ENCODE assay signal across 13 cellular contexts in the genomic region with DNA sequence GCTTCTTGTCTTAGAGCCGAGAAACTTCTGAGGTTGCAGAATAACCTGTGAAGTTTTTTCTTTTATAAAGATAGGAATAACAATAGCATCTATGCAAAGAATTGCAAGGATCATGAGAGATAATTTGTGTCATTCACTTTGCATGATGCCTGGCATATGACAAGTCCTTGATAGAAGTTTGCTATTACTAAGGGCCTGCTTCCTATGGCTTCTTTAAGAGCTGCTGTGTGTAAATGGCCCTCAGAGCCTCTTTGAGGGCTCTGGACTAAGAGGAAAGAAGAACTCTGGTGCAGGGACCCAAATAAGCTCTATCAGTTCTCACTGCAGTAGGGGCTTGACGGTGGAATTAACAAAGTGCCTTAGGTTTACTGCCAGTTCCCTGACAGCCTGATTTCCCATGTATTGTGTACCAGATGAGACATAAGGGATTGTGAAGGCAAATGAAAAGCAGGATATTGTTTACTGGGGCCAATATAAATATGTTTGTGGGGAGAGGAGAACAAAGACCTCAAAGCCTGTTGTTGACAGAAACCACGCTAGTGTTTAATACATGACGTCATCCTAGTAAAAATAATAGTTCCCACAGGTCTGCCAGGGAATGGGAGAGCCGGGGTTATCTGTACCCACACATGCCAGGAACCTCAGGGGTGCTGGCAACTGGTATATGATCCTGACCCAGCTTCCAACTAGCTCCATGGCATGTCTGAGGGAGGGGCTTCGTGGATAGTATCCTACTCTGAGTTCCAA.
DNase-seq lines count a peak whose midpoint lies in the region; ATAC-seq and TF ChIP-seq lines count a peak whose summit lies in the region.
"Had no signal": no experiment of that assay in that cellular context is flagged by ENCODE, and none has a peak within 500 bp of the region (broad histone marks: within the 10 kb centered on the region; RNA-seq: fewer than 3 reads in every experiment).

No MANE protein-coding gene starts in this region.

- no peak for TF ChIP-seq CTCF in ascending aorta (IDR thresholded peaks at IDR 0.05)
- TF ChIP-seq CTCF in fibroblast of the aortic adventitia (IDR thresholded peaks at IDR 0.05; ENCODE audit: insufficient read depth, low read length): no peak
- no peak for TF ChIP-seq CTCF in nephron progenitor cell (IDR thresholded peaks at IDR 0.05)

- DNase-seq in NCI-H1092 treated with DMSO at 0.1 percent for 48 hours (lab: John Stamatoyannopoulos, UW): peak; percentile 3
- no peak for DNase-seq in NCI-H1092 (lab: John Stamatoyannopoulos, UW)
- DNase-seq in ascending aorta (ENCODE audit: low spot score in 2 of 2): no peak
- peak; percentile 75 for DNase-seq in fibroblast of the aortic adventitia (ENCODE audit: low read depth)
- DNase-seq in substantia nigra (lab: John Stamatoyannopoulos, UW): peak in 1 of 49 donors; percentile 69
- DNase-seq in nephron progenitor cell: no peak
- DNase-seq in activated naive CD4-positive, alpha-beta T cell treated with anti-CD3 and anti-CD28 coated beads for 36 hours: no peak
- DNase-seq: 8988T, NCI-H524, tibial artery had no signal

- peaks cover 17% of the 10 kb centered on the region for H3K4me1 Mint-ChIP-seq in nephron progenitor cell
- H3K4me1 Mint-ChIP-seq in activated naive CD4-positive, alpha-beta T cell treated with anti-CD3 and anti-CD28 coated beads for 36 hours (ENCODE audit: low read depth): peaks cover 4% of the 10 kb centered on the region

- H3K36me3 Mint-ChIP-seq in nephron progenitor cell (ENCODE audit: low read depth): no peaks in the 10 kb centered on the region
- H3K36me3 Mint-ChIP-seq in activated naive CD4-positive, alpha-beta T cell treated with anti-CD3 and anti-CD28 coated beads for 36 hours (ENCODE audit: low read depth): no peaks in the 10 kb centered on the region
- H3K36me3 Mint-ChIP-seq: activated naive CD8-positive, alpha-beta T cell had no signal

- H3K27ac ChIP-seq in ascending aorta: peak overlapping the region; percentile 21 to 58
- H3K27ac ChIP-seq in substantia nigra (ENCODE audit: low read depth, low read length, poor library complexity, severe bottlenecking): peak overlapping the region; percentile 26

- peaks cover 0 to 18% of the 10 kb centered on the region in 2 donors for H3K4me1 ChIP-seq in ascending aorta

- no peaks in the 10 kb centered on the region for H3K9me3 Mint-ChIP-seq in nephron progenitor cell
- H3K9me3 Mint-ChIP-seq in activated naive CD4-positive, alpha-beta T cell treated with anti-CD3 and anti-CD28 coated beads for 36 hours: no peaks in the 10 kb centered on the region

- H3K4me3 ChIP-seq in ascending aorta: no peak overlapping the region
- H3K4me3 ChIP-seq in fibroblast of the aortic adventitia (ENCODE audit: low read depth, low read length): no peak overlapping the region
- H3K4me3 ChIP-seq: tibial artery had no signal

- no peak for ATAC-seq in GM18519 (IDR thresholded peaks at IDR 0.05; ENCODE audit: low FRiP score, unreplicated experiment)
- ATAC-seq: esophagus mucosa had no signal

- no peaks in the 10 kb centered on the region for H3K9me3 ChIP-seq in ascending aorta
- H3K9me3 ChIP-seq: tibial artery had no signal

- no peaks in the 10 kb centered on the region for H3K27me3 ChIP-seq in ascending aorta
- H3K27me3 ChIP-seq: tibial artery had no signal

- H3K27me3 Mint-ChIP-seq in nephron progenitor cell (ENCODE audit: low read depth, poor library complexity): peaks cover 5% of the 10 kb centered on the region
- H3K27me3 Mint-ChIP-seq in activated naive CD4-positive, alpha-beta T cell treated with anti-CD3 and anti-CD28 coated beads for 36 hours (ENCODE audit: low read depth): no peaks in the 10 kb centered on the region

- intact Hi-C loops in ascending aorta (cut with DNase I): no loop called here
- intact Hi-C loops in activated naive CD4-positive, alpha-beta T cell treated with anti-CD3 and anti-CD28 coated beads for 36 hours (cut with micrococcal nuclease): no loop called here

- H3K36me3 ChIP-seq in ascending aorta: no peaks in the 10 kb centered on the region
- H3K36me3 ChIP-seq: tibial artery had no signal

- no peak overlapping the region for H3K27ac Mint-ChIP-seq in nephron progenitor cell
- H3K27ac Mint-ChIP-seq in activated naive CD4-positive, alpha-beta T cell treated with anti-CD3 and anti-CD28 coated beads for 36 hours: no peak overlapping the region
- H3K27ac Mint-ChIP-seq: activated naive CD8-positive, alpha-beta T cell had no signal

- H3K4me3 Mint-ChIP-seq in nephron progenitor cell: no peak overlapping the region
- no peak overlapping the region for H3K4me3 Mint-ChIP-seq in activated naive CD4-positive, alpha-beta T cell treated with anti-CD3 and anti-CD28 coated beads for 36 hours
- H3K4me3 Mint-ChIP-seq: activated naive CD8-positive, alpha-beta T cell had no signal

- CTCF ChIA-PET in activated naive CD4-positive, alpha-beta T cell treated with anti-CD3 and anti-CD28 coated beads for 36 hours (lab: Charles Lee): interaction anchor here (0.6 to 1.1 kb wide), 2 partner anchors 65 kb away, joined by 3 to 4 read pairs; no protein-coding TSS in a partner anchor

Comparison
In these comparisons a context has a peak if more than half of its experiments do, and no peak if none do; other contexts are left out.
1. DNase-seq: peak in NCI-H1092 treated with DMSO at 0.1 percent for 48 hours (single experiment) and fibroblast of the aortic adventitia (single experiment); none in NCI-H1092 (single experiment), ascending aorta (0 of 2), nephron progenitor cell (single experiment) and activated naive CD4-positive, alpha-beta T cell treated with anti-CD3 and anti-CD28 coated beads for 36 hours (single experiment).